8 cellular contexts compared by ENCODE assay signal in genomic region chr3:142022381-142022780, GRCh38.
A peak's percentile ranks its signal among the peaks of the same experiment; 100 is the strongest.
DNase-seq lines count a peak whose midpoint lies in the region; ATAC-seq and TF ChIP-seq lines count a peak whose summit lies in the region.

No MANE protein-coding gene starts in this region.

- H3K4me3 ChIP-seq in lung, result no peak overlapping the region

- H3K27me3 ChIP-seq in lung (ENCODE audit: control insufficient read depth, insufficient read depth), result no peaks in the 10 kb centered on the region

- H3K9me3 Mint-ChIP-seq in effector memory CD8-positive, alpha-beta T cell, result no peaks in the 10 kb centered on the region

- H3K4me1 ChIP-seq in lung (ENCODE audit: control insufficient read depth in 2 of 2, insufficient read depth in 2 of 2, low read length in 2 of 2), result peaks cover 0 to 3% of the 10 kb centered on the region in 2 donors

- ATAC-seq in GM19035 (IDR thresholded peaks at IDR 0.05; ENCODE audit: unreplicated experiment) (peak; percentile 72), HG03139 (IDR thresholded peaks at IDR 0.05; ENCODE audit: unreplicated experiment) (peak; percentile 64), lung (ENCODE audit: insufficient read depth, low FRiP score) (peak; percentile 40)
- ATAC-seq in effector memory CD8-positive, alpha-beta T cell (replicated peaks), result no peak

- peak overlapping the region in 1 of 2 donors; percentile 13 for H3K27ac Mint-ChIP-seq in effector memory CD8-positive, alpha-beta T cell

- H3K4me3 Mint-ChIP-seq in effector memory CD8-positive, alpha-beta T cell, result no peak overlapping the region

- TF ChIP-seq CTCF in lung (IDR thresholded peaks at IDR 0.05; ENCODE audit: control extremely low read depth, extremely low read depth), result no peak

- 48 to 60% methylated on average over 1 of the region's 1 CpG for WGBS in lung, 2 donors

- DNase-seq in DMS114 treated with DMSO at 0.1 percent for 48 hours (lab: John Stamatoyannopoulos, UW; ENCODE audit: unreplicated experiment), result peak; percentile 22
- peak; percentile 59 for DNase-seq in SK-MEL-5 (ENCODE audit: low read depth, low spot score)
- DNase-seq in lung (ENCODE audit: low spot score), result no peak
- no peak for DNase-seq in effector memory CD8-positive, alpha-beta T cell
- DNase-seq in ecto neural progenitor cell (ENCODE audit: low spot score), result no peak
- no peak for DNase-seq in NCI-H1092 treated with DMSO at 0.1 percent for 48 hours (lab: John Stamatoyannopoulos, UW)

- peaks cover 6% of the 10 kb centered on the region for H3K36me3 Mint-ChIP-seq in effector memory CD8-positive, alpha-beta T cell (ENCODE audit: insufficient read depth)

- in situ Hi-C loops in SK-MEL-5 (cut with HindIII; ENCODE audit: low pct_unique_long_range_greater_than_20kb, low sequenced_read_pairs), result no loop called here

- no peaks in the 10 kb centered on the region for H3K9me3 ChIP-seq in lung (ENCODE audit: control insufficient read depth in 2 of 2, insufficient read depth in 1 of 2, low read length in 1 of 2)

- H3K27ac ChIP-seq in lung (ENCODE audit: low read depth in 1 of 2, low read length in 1 of 2), result no peak overlapping the region

- peaks cover 12 to 19% of the 10 kb centered on the region in 2 donors for H3K4me1 Mint-ChIP-seq in effector memory CD8-positive, alpha-beta T cell (ENCODE audit: low read depth in 2 of 2)

- H3K36me3 ChIP-seq in lung (ENCODE audit: control insufficient read depth in 2 of 2, insufficient read depth in 2 of 2, low read length in 2 of 2), result no peaks in the 10 kb centered on the region

- no peaks in the 10 kb centered on the region for H3K27me3 Mint-ChIP-seq in effector memory CD8-positive, alpha-beta T cell

Comparison
In these comparisons a context has a peak if more than half of its experiments do, and no peak if none do; other contexts are left out.
1. DNase-seq: peak in DMS114 treated with DMSO at 0.1 percent for 48 hours (single experiment) and SK-MEL-5 (single experiment); none in lung (single experiment), effector memory CD8-positive, alpha-beta T cell (0 of 3), ecto neural progenitor cell (single experiment) and NCI-H1092 treated with DMSO at 0.1 percent for 48 hours (single experiment).